Comparison of ENCODE assay signal across 22 cellular contexts in the genomic region with DNA sequence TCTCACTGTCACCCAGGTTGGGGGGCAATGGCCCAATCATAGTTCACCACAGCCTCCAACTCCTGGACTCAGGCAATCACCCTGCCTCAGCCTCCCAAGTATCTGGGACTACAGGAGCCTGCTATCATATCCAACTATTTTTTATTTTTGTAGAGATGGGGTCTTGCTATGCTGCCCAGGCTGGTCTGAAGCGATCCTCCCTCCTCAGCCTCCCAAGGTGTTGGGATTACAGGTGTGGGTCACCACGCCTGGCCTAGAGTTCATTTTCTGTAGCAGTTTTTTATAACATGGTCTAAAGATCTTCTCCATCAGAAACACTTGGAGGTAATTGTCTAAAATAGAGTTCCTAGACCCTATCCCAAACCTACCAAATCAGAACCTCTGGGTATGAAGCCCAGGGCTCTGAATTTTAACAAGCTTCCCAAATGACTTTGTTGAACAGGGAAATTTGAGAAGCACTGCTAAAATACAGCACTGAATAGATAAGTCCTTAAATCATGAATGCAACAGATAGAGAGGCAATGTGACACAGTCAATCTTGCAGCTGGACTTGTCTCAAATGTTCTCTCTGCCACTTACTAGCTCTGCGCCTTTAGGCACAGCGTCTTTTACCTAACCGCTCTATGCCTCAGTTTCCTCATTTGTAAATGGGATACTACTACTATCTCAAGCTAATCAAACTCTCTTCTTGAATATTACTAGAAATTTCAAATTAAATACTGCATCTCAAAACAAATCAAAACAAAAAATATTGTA.
DNase-seq lines count a peak whose midpoint lies in the region; ATAC-seq, FAIRE-seq and TF ChIP-seq lines count a peak whose summit lies in the region.
"Had no signal": no experiment of that assay in that cellular context is flagged by ENCODE, and none has a peak within 500 bp of the region (broad histone marks: within the 10 kb centered on the region; RNA-seq: fewer than 3 reads in every experiment).

No MANE protein-coding gene starts in this region.

- H3K4me1 ChIP-seq in endothelial cell of umbilical vein (ENCODE audit: control insufficient read depth, extremely low read depth, insufficient read depth, low read length) (no peaks in the 10 kb centered on the region), ascending aorta (peaks cover 4 to 19% of the 10 kb centered on the region in 2 donors)
- H3K4me1 ChIP-seq: HAP-1 had no signal

- no peak overlapping the region for H3K27ac ChIP-seq in endothelial cell of umbilical vein (ENCODE audit: insufficient read depth, low read depth, low read length)
- H3K27ac ChIP-seq in ascending aorta: no peak overlapping the region
- H3K27ac ChIP-seq: A549, C4-2B had no signal

- POLR2A ChIA-PET in WTC11 (lab: Charles Lee) (no interaction called here), endothelial cell of umbilical vein (lab: Charles Lee) (no interaction called here)

- no peaks in the 10 kb centered on the region for H3K79me2 ChIP-seq in endothelial cell of umbilical vein (ENCODE audit: control insufficient read depth, insufficient read depth, low read length)

- no peak overlapping the region for H3K4me3 Mint-ChIP-seq in WTC11
- H3K4me3 Mint-ChIP-seq: CD8-positive, alpha-beta T cell; HFFc6 had no signal

- H3K9me3 Mint-ChIP-seq in WTC11: peaks cover 6% of the 10 kb centered on the region; the same call in 1 of the 2 replicates
- H3K9me3 Mint-ChIP-seq: CD8-positive, alpha-beta T cell; HFFc6; IgD-negative memory B cell had no signal

- no peaks in the 10 kb centered on the region for H3K27me3 Mint-ChIP-seq in WTC11 (ENCODE audit: low read depth)

- H3K27me3 ChIP-seq in endothelial cell of umbilical vein (ENCODE audit: control insufficient read depth in 2 of 2, insufficient read depth in 2 of 2, low read length in 2 of 2) (no peaks in the 10 kb centered on the region), ascending aorta (no peaks in the 10 kb centered on the region)
- H3K27me3 ChIP-seq: BE2C had no signal

- no peak overlapping the region for H3K9ac ChIP-seq in endothelial cell of umbilical vein (replicated peaks; ENCODE audit: extremely low read depth, insufficient read depth, low read length)

- intact Hi-C loops in endothelial cell of umbilical vein (cut with micrococcal nuclease) (no loop called here), ascending aorta (cut with DNase I) (no loop called here)

- FAIRE-seq in HTR-8/SVneo (lab: Jason Lieb, UNC) (peak; percentile 13), endothelial cell of umbilical vein (lab: Jason Lieb, UNC) (peak; percentile 21), urothelium cell line (lab: Jason Lieb, UNC) (peak; percentile 42)
- FAIRE-seq: D721Med, G401.6, GM12892, GM19239 had no signal

- no peaks in the 10 kb centered on the region for H3K36me3 ChIP-seq in endothelial cell of umbilical vein (ENCODE audit: control insufficient read depth in 2 of 2, extremely low read depth in 1 of 2, insufficient read depth in 2 of 2, low read length in 2 of 2)
- no peaks in the 10 kb centered on the region for H3K36me3 ChIP-seq in ascending aorta
- H3K36me3 ChIP-seq: BE2C, HAP-1 had no signal

- dilution Hi-C loops in endothelial cell of umbilical vein (cut with MboI; ENCODE audit: extremely low pct_ligation_motif_present, low sequenced_read_pairs): no loop called here

- DNase-seq in HTR-8/SVneo (ENCODE audit: insufficient read length, low spot score): no peak
- no peak for DNase-seq in WTC11 (ENCODE audit: low spot score)
- DNase-seq in endothelial cell of umbilical vein (ENCODE audit: low read depth, low spot score): no peak
- no peak for DNase-seq in urothelium cell line (ENCODE audit: low spot score)
- no peak for DNase-seq in NCI-H1105 treated with DMSO at 0.1 percent for 48 hours (lab: John Stamatoyannopoulos, UW)
- DNase-seq in ascending aorta (ENCODE audit: low spot score in 2 of 2): no peak
- DNase-seq: BE2C; CD8-positive, alpha-beta T cell; COR-L47; DMS153; DMS79 treated with DMSO at 0.1 percent for 48 hours; EL; GOT3; HFFc6 had no signal

- BruUV-seq in endothelial cell of umbilical vein (replicated peaks; lab: Mats Ljungman, UMichigan): no TSS peak

- TF ChIP-seq POLR2A in endothelial cell of umbilical vein (IDR thresholded peaks at IDR 0.05; ENCODE audit: low read depth, low read length): no peak

- no peaks in the 10 kb centered on the region for H4K20me1 ChIP-seq in endothelial cell of umbilical vein (replicated peaks; ENCODE audit: control insufficient read depth, extremely low read depth, insufficient read depth, low read length)

- ATAC-seq in WTC11: no peak
- ATAC-seq: A549; CD8-positive, alpha-beta T cell had no signal

- H3K36me3 Mint-ChIP-seq in WTC11: no peaks in the 10 kb centered on the region
- H3K36me3 Mint-ChIP-seq: CD8-positive, alpha-beta T cell had no signal

- no peak overlapping the region for H3K4me2 ChIP-seq in endothelial cell of umbilical vein (ENCODE audit: insufficient read depth, low read length)
- H3K4me2 ChIP-seq: A549 had no signal

- no peaks in the 10 kb centered on the region for H3K9me3 ChIP-seq in endothelial cell of umbilical vein (replicated peaks; ENCODE audit: control insufficient read depth, insufficient read depth, low read length)
- H3K9me3 ChIP-seq in ascending aorta: no peaks in the 10 kb centered on the region
- H3K9me3 ChIP-seq: A549, BE2C, HAP-1 had no signal

- H3K27ac Mint-ChIP-seq in WTC11: no peak overlapping the region
- H3K27ac Mint-ChIP-seq: CD8-positive, alpha-beta T cell; IgD-negative memory B cell had no signal

- no peak overlapping the region for H3K4me3 ChIP-seq in endothelial cell of umbilical vein (replicated peaks in 1 of 3; ENCODE audit: insufficient read depth in 1 of 3, low read depth in 1 of 3, low read length in 3 of 3)
- H3K4me3 ChIP-seq in ascending aorta: no peak overlapping the region
- H3K4me3 ChIP-seq: A549, HAP-1 had no signal

- no peak for TF ChIP-seq CTCF in WTC11 (IDR thresholded peaks at IDR 0.05)
- TF ChIP-seq CTCF in endothelial cell of umbilical vein (IDR thresholded peaks at IDR 0.05; ENCODE audit: extremely low read depth in 1 of 2, insufficient read depth in 1 of 2, low read depth in 1 of 2, low read length in 2 of 2): no peak
- no peak for TF ChIP-seq CTCF in ascending aorta (IDR thresholded peaks at IDR 0.05)

- no peaks in the 10 kb centered on the region for H3K9me1 ChIP-seq in endothelial cell of umbilical vein (replicated peaks; ENCODE audit: control insufficient read depth, extremely low read depth, insufficient read depth, low read length)

- CTCF ChIA-PET in WTC11 (lab: Charles Lee) (no interaction called here), endothelial cell of umbilical vein (lab: Charles Lee) (interaction anchor here (1.7 kb wide), 1 partner anchor 17 kb away, joined by 4 read pairs; no protein-coding TSS in a partner anchor)

- H3K4me1 Mint-ChIP-seq in WTC11: peaks cover 12% of the 10 kb centered on the region

- no peak overlapping the region for H2AFZ ChIP-seq in endothelial cell of umbilical vein (ENCODE audit: low read depth, low read length)

TF ChIP-seq in endothelial cell of umbilical vein, 7 proteins besides CTCF, POLR2A, EP300 and RAD21:
- TF ChIP-seq FOS (IDR thresholded peaks at IDR 0.05; ENCODE audit: borderline replicate concordance, insufficient read depth, low read length) (no peak), EZH2 (IDR thresholded peaks at IDR 0.05; ENCODE audit: borderline replicate concordance, low read depth, low read length, severe bottlenecking) (no peak), MYC (IDR thresholded peaks at IDR 0.05; ENCODE audit: low read depth, low read length) (no peak), GATA2 (IDR thresholded peaks at IDR 0.05; ENCODE audit: insufficient read depth, insufficient read length, low read depth, low read length) (no peak)
